In genomic region chr10:32957341-32958084, GRCh38 we compare ENCODE assay signal across 8 cellular contexts. TPM values are rescaled to one million over a fixed set of nuclear protein-coding genes. Genes with fewer than 3 reads are reported as not detected.
DNase-seq lines count a peak whose midpoint lies in the region; ATAC-seq and TF ChIP-seq lines count a peak whose summit lies in the region.

No MANE protein-coding gene starts in this region.

- peaks cover 8% of the 10 kb centered on the region for H3K36me3 Mint-ChIP-seq in T-helper 17 cell (ENCODE audit: low read depth)

- H3K9me3 ChIP-seq in T-helper 17 cell (ENCODE audit: control insufficient read depth, low read length, poor library complexity, severe bottlenecking), result no peaks in the 10 kb centered on the region

- DNase-seq in activated T-cell treated with anti-CD3 and anti-CD28 coated beads for 48 hours (ENCODE audit: low read depth) (peak; percentile 44), activated T-cell treated with anti-CD3 and anti-CD28 coated beads for 4 hours (no peak), T-helper 17 cell (peak in 2 of 3 donors; percentile 20 to 24), cardiac fibroblast (ENCODE audit: low read depth in 2 of 2) (peak; percentile 31 to 46)
- DNase-seq in stimulated activated CD4-positive, alpha-beta T cell treated with anti-CD3 and anti-CD28 coated beads, Interleukin-2, amount 100 ng/mL, for 24 hours, result peak; percentile 53 to 57

- H3K4me1 Mint-ChIP-seq in T-helper 17 cell, result peaks cover 49% of the 10 kb centered on the region

- no peak for TF ChIP-seq CTCF in cardiac fibroblast (IDR thresholded peaks at IDR 0.05; ENCODE audit: low read depth, low read length)

- H3K27ac ChIP-seq in layer of hippocampus (ENCODE audit: low read depth, low read length), result peak overlapping the region; percentile 80

- no peaks in the 10 kb centered on the region for H3K27me3 Mint-ChIP-seq in T-helper 17 cell

- H3K4me3 Mint-ChIP-seq in T-helper 17 cell, result peak overlapping the region; percentile 96

- ATAC-seq in HG03103 (IDR thresholded peaks at IDR 0.05; ENCODE audit: low read depth, unreplicated experiment) (peak; percentile 23), T-helper 17 cell (peak; percentile 11), GM18870 (IDR thresholded peaks at IDR 0.05; ENCODE audit: unreplicated experiment) (no peak)

- no peaks in the 10 kb centered on the region for H3K27me3 ChIP-seq in layer of hippocampus (ENCODE audit: control insufficient read depth, insufficient read depth, low read length)

- peak overlapping the region; percentile 96 for H3K27ac Mint-ChIP-seq in T-helper 17 cell

- peak overlapping the region; percentile 69 to 85 for H3K4me3 ChIP-seq in cardiac fibroblast (replicated peaks in 1 of 2; ENCODE audit: low read depth in 2 of 2, low read length in 2 of 2)

RNA-seq across cellular contexts. Expression of gene ITGB1, which starts 0.5 kb away (rescaled TPM):
- 100 to 1,000 TPM; 392 to 428 TPM for total RNA-seq in T-helper 17 cell
